ENCODE assay signal across 2 cellular contexts in genomic region chr6:17744757-17745308, GRCh38.
A peak's percentile ranks its signal among the peaks of the same experiment; 100 is the strongest.
TF ChIP-seq lines count a peak whose summit lies in the region.

No MANE protein-coding gene starts in this region.

TF ChIP-seq in K562, 482 proteins besides CTCF, POLR2A, EP300 and RAD21:
- TF ChIP-seq CC2D1A (IDR thresholded peaks at IDR 0.05) (0 out of 2 replicates have a peak, but pooled peaks have one; percentile 48), ASH1L (IDR thresholded peaks at IDR 0.05; ENCODE audit: borderline replicate concordance, low read depth, partially characterized antibody) (peak; percentile 56), NFYB (IDR thresholded peaks at IDR 0.05; ENCODE audit: extremely low read depth, insufficient read length) (peak; percentile 42)

TF ChIP-seq in HepG2, 621 proteins besides CTCF, POLR2A, EP300 and RAD21:
- TF ChIP-seq NFYB (CRISPR knock-in tag; IDR thresholded peaks at IDR 0.05) (peak; percentile 79), ZNF605 (CRISPR knock-in tag; IDR thresholded peaks at IDR 0.05) (0 out of 2 replicates have a peak, but pooled peaks have one; percentile 12), MED8 (CRISPR knock-in tag; IDR thresholded peaks at IDR 0.05; ENCODE audit: insufficient replicate concordance) (peak; percentile 54), DRAP1 (CRISPR knock-in tag; IDR thresholded peaks at IDR 0.05) (0 out of 2 replicates have a peak, but pooled peaks have one; percentile 0), NFYC (CRISPR knock-in tag; IDR thresholded peaks at IDR 0.05) (peak; percentile 78), ZMYM4 (CRISPR knock-in tag; IDR thresholded peaks at IDR 0.05) (peak; percentile 89), POGZ (CRISPR knock-in tag; IDR thresholded peaks at IDR 0.05) (peak; percentile 64; the same call in 1 of the 2 replicates), ZNF317 (CRISPR knock-in tag; IDR thresholded peaks at IDR 0.05) (peak; percentile 47; the same call in 1 of the 2 replicates), HMGXB3 (CRISPR knock-in tag; IDR thresholded peaks at IDR 0.05; ENCODE audit: borderline replicate concordance) (peak; percentile 78)
TF ChIP-seq in HepG2: peak in this region for 9; not testable (repeated sequence) for 612.
